8 cellular contexts compared by ENCODE assay signal in genomic region chr22:20523118-20523983, GRCh38. TPM values are rescaled to one million over a fixed set of nuclear protein-coding genes. Genes with fewer than 3 reads are reported as not detected.
A peak's percentile ranks its signal among the peaks of the same experiment; 100 is the strongest.
DNase-seq lines count a peak whose midpoint lies in the region; ATAC-seq and TF ChIP-seq lines count a peak whose summit lies in the region.

No MANE protein-coding gene starts in this region.

- no peaks in the 10 kb centered on the region for H3K9me3 ChIP-seq in Panc1 (ENCODE audit: control insufficient read depth, insufficient read depth, low read depth, low read length)

- peaks cover 3% of the 10 kb centered on the region for H3K9me3 Mint-ChIP-seq in neural crest cell

- intact Hi-C loops in Panc1 (cut with micrococcal nuclease; ENCODE audit: unreplicated experiment), result no loop called here

- H3K27ac ChIP-seq in Panc1 (ENCODE audit: low read length), result peak overlapping the region; percentile 51; the same call in 1 of the 2 replicates
- H3K27ac ChIP-seq in coronary artery, result peak overlapping the region; percentile 27 to 65

- no peaks in the 10 kb centered on the region for H3K27me3 ChIP-seq in Panc1 (ENCODE audit: control insufficient read depth, insufficient read depth, low read length)

- 0 out of 2 replicates have a peak, but pooled peaks have one; percentile 27 for ATAC-seq in Panc1
- ATAC-seq in HG02759 (IDR thresholded peaks at IDR 0.05; ENCODE audit: unreplicated experiment), result no peak

- in situ Hi-C loops in Panc1 (cut with HindIII; ENCODE audit: low pct_unique_long_range_greater_than_20kb, low sequenced_read_pairs), result no loop called here

- TF ChIP-seq CTCF in Panc1 (IDR thresholded peaks at IDR 0.05) (no peak), coronary artery (IDR thresholded peaks at IDR 0.05) (no peak), neural crest cell (conservative IDR thresholded peaks at IDR 0.05) (no peak)

- peaks cover 4% of the 10 kb centered on the region for H3K36me3 Mint-ChIP-seq in neural crest cell (ENCODE audit: low read depth)

- peak overlapping the region; percentile 53 for H3K27ac Mint-ChIP-seq in neural crest cell (ENCODE audit: unreplicated experiment)

- peaks cover 15% of the 10 kb centered on the region for H3K4me1 ChIP-seq in Panc1 (ENCODE audit: control insufficient read depth, insufficient read depth, low read length)

- peaks cover 53% of the 10 kb centered on the region for H3K4me1 Mint-ChIP-seq in neural crest cell

- POLR2A ChIA-PET in Panc1 (lab: Charles Lee), result no interaction called here

- CTCF ChIA-PET in Panc1 (lab: Charles Lee), result interaction anchor here (0.6 kb wide), 1 partner anchor 14 kb away, joined by 10 read pairs; no protein-coding TSS in a partner anchor

- no peaks in the 10 kb centered on the region for H3K27me3 Mint-ChIP-seq in neural crest cell (ENCODE audit: low read depth)

- H3K4me3 ChIP-seq in Panc1 (ENCODE audit: low read depth in 2 of 2, low read length in 2 of 2) (no peak overlapping the region), coronary artery (no peak overlapping the region)

- no peaks in the 10 kb centered on the region for H3K36me3 ChIP-seq in Panc1 (ENCODE audit: control insufficient read depth, insufficient read depth, low read length)

- no TSS peak for BruUV-seq in Panc1 (replicated peaks; lab: Mats Ljungman, UMichigan)

- H3K4me3 Mint-ChIP-seq in neural crest cell, result no peak overlapping the region

- peak; percentile 63 for DNase-seq in GF-D8 (lab: John Stamatoyannopoulos, UW)
- no peak for DNase-seq in Panc1 (ENCODE audit: low read depth, low spot score)
- DNase-seq in coronary artery (ENCODE audit: low spot score), result no peak
- DNase-seq in neural crest cell (ENCODE audit: low read depth, low spot score), result no peak
- DNase-seq in RKO (ENCODE audit: low spot score), result no peak
- DNase-seq in stimulated activated naive CD4-positive, alpha-beta T cell (lab: John Stamatoyannopoulos, UW), result no peak
- no peak for DNase-seq in activated gamma-delta T cell treated with Interleukin-2 at 50 U/mL for 16 hours

RNA-seq across cellular contexts. Expression of gene MED15, which starts 15.9 kb away (rescaled TPM):
- total RNA-seq in Panc1 (2021; ENCODE audit: unreplicated experiment), result 59.3 TPM
- 47.7 TPM for polyA plus RNA-seq in Panc1 (2012; ENCODE audit: insufficient read length)
- total RNA-seq in neural crest cell, result 78.6 and 84.5 TPM in 2 replicates

RNA-seq across cellular contexts. Expression of gene KLHL22, which starts 27.8 kb away (rescaled TPM):
- 14.5 TPM for total RNA-seq in Panc1 (2021; ENCODE audit: unreplicated experiment)
- 16.9 TPM for polyA plus RNA-seq in Panc1 (2012; ENCODE audit: insufficient read length)
- total RNA-seq in neural crest cell, result 42.5 and 48.9 TPM in 2 replicates
